ENCODE assay signal across 23 cellular contexts in the genomic region with DNA sequence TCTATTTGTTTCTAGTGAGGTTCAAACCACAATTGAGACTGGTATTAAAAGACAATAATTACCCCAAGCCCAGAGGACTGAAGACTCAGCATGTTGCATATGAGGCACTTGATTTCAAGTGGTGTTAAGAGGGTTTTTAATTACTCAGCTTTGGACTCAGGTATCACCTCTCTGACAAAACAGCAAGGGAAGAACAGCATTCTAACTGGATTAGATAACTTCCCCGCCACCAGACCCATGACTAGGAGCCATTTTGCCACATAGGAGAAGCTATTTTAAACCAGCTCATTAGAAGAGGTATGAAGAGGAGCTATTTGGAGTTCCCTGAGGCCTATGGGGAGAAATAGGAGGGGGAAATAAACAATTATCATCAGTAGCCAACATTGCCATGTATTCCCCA.
DNase-seq lines count a peak whose midpoint lies in the region; TF ChIP-seq lines count a peak whose summit lies in the region.
"Had no signal": no experiment of that assay in that cellular context is flagged by ENCODE, and none has a peak within 500 bp of the region (broad histone marks: within the 10 kb centered on the region; RNA-seq: fewer than 3 reads in every experiment).

No MANE protein-coding gene starts in this region.

- no TSS peak for BruUV-seq in mammary epithelial cell (replicated peaks; lab: Mats Ljungman, UMichigan)

- in situ Hi-C loops in transverse colon (cut with MboI; ENCODE audit: low pct_ligation_motif_present in 1 of 4, low pct_unique_long_range_greater_than_20kb in 1 of 4, low sequenced_read_pairs in 3 of 4) (no loop called here), brain microvascular endothelial cell (cut with HindIII; ENCODE audit: low pct_ligation_motif_present, low sequenced_read_pairs) (no loop called here), mammary epithelial cell (cut with MboI; ENCODE audit: low sequenced_read_pairs in 2 of 2) (no loop called here)

- H3K27me3 ChIP-seq in transverse colon = no peaks in the 10 kb centered on the region
- H3K27me3 ChIP-seq in brain microvascular endothelial cell (replicated peaks) = no peaks in the 10 kb centered on the region
- no peaks in the 10 kb centered on the region for H3K27me3 ChIP-seq in mammary epithelial cell (ENCODE audit: insufficient read depth, low read length)
- H3K27me3 ChIP-seq: BLaER1 treated with 17β-estradiol and CSF1 and Interleukin-3, amounts not matched to agents 10 nM and 100 nM; upper lobe of right lung had no signal

- DNase-seq in DMS79 treated with DMSO at 0.1 percent for 48 hours (lab: John Stamatoyannopoulos, UW) (peak; percentile 80), NCI-H1436 (lab: John Stamatoyannopoulos, UW) (peak; percentile 46), NCI-H2196 treated with DMSO at 0.1 percent for 48 hours (lab: John Stamatoyannopoulos, UW; ENCODE audit: unreplicated experiment) (peak; percentile 45), NCI-H82 treated with DMSO at 0.1 percent for 48 hours (lab: John Stamatoyannopoulos, UW; ENCODE audit: unreplicated experiment) (peak; percentile 42), occipital lobe (lab: John Stamatoyannopoulos, UW) (no peak), transverse colon (no peak), brain microvascular endothelial cell (no peak), mammary epithelial cell (no peak)
- DNase-seq: activated CD4-positive, alpha-beta T cell treated with anti-CD3 and anti-CD28 coated beads, Interleukin-2, amount 10 ng/mL, durations not matched to agents 7 days and 5 days; activated T-cell treated with anti-CD3 and anti-CD28 coated beads, Interleukin-2, amount 50 U/mL, for 48 hours; Caco-2; hippocampal formation; Karpas-422; left colon; NCI-H2227 treated with DMSO at 0.1 percent for 48 hours; posterior cingulate gyrus; right cardiac atrium; SJCRH30; stimulated activated CD4-positive, alpha-beta T cell treated with anti-CD3 and anti-CD28 coated beads, Interleukin-4, amount 100 ng/mL, for 4 hours; T1000; upper lobe of right lung had no signal

- no peak for TF ChIP-seq CTCF in transverse colon (IDR thresholded peaks at IDR 0.05)
- no peak for TF ChIP-seq CTCF in brain microvascular endothelial cell (IDR thresholded peaks at IDR 0.05; ENCODE audit: low read depth, low read length, missing control alignments)
- no peak for TF ChIP-seq CTCF in mammary epithelial cell (conservative IDR thresholded peaks at IDR 0.05 in 1 of 2, IDR thresholded peaks at IDR 0.05 in 1 of 2; ENCODE audit: extremely low read depth in 1 of 2, insufficient read depth in 1 of 2, low read depth in 1 of 2, low read length in 2 of 2)

- TF ChIP-seq EP300 in transverse colon (IDR thresholded peaks at IDR 0.05; ENCODE audit: low read depth) = no peak

- no peak for TF ChIP-seq POLR2A in transverse colon (IDR thresholded peaks at IDR 0.05)

- H3K27ac ChIP-seq in transverse colon = no peak overlapping the region
- no peak overlapping the region for H3K27ac ChIP-seq in brain microvascular endothelial cell
- H3K27ac ChIP-seq in mammary epithelial cell (ENCODE audit: insufficient read depth, low read depth, low read length) = no peak overlapping the region
- H3K27ac ChIP-seq: BLaER1 treated with 17β-estradiol and CSF1 and Interleukin-3, amounts not matched to agents 10 nM and 100 nM; SJCRH30; upper lobe of right lung had no signal

- CTCF ChIA-PET in mammary epithelial cell (lab: Charles Lee; ENCODE audit: low non-redundant PET) = no interaction called here

- H3K9ac ChIP-seq in mammary epithelial cell (ENCODE audit: insufficient read depth, low read length) = no peak overlapping the region
- H3K9ac ChIP-seq: BLaER1 treated with 17β-estradiol and CSF1 and Interleukin-3, amounts not matched to agents 10 nM and 100 nM had no signal

- WGBS in transverse colon (ENCODE audit: low coverage in 1 of 2), 2 donors = 88 to 100% methylated on average over 1 of the region's 1 CpG
- WGBS in mammary epithelial cell (ENCODE audit: low coverage, missing lambda C conversion rate) = 91% methylated on average over 1 of the region's 1 CpG

- H3K4me2 ChIP-seq in mammary epithelial cell (ENCODE audit: insufficient read depth, low read depth, low read length) = no peak overlapping the region
- H3K4me2 ChIP-seq: BLaER1 treated with 17β-estradiol and CSF1 and Interleukin-3, amounts not matched to agents 10 nM and 100 nM had no signal

- no peak overlapping the region for H2AFZ ChIP-seq in mammary epithelial cell (ENCODE audit: low read depth, low read length)

- H3K4me3 ChIP-seq in transverse colon (no peak overlapping the region), brain microvascular endothelial cell (ENCODE audit: low read depth, low read length) (no peak overlapping the region), mammary epithelial cell (replicated peaks in 1 of 3; ENCODE audit: insufficient read depth in 1 of 3, low read depth in 2 of 3, low read length in 3 of 3) (no peak overlapping the region)
- H3K4me3 ChIP-seq: BLaER1 treated with 17β-estradiol and CSF1 and Interleukin-3, amounts not matched to agents 10 nM and 100 nM; GM12878; SJCRH30; upper lobe of right lung had no signal

- H3K79me2 ChIP-seq in mammary epithelial cell (ENCODE audit: insufficient read depth, low read length) = no peaks in the 10 kb centered on the region

- H4K20me1 ChIP-seq in mammary epithelial cell (ENCODE audit: insufficient read depth, low read length) = no peaks in the 10 kb centered on the region
- H4K20me1 ChIP-seq: BLaER1 treated with 17β-estradiol and CSF1 and Interleukin-3, amounts not matched to agents 10 nM and 100 nM had no signal

- no peaks in the 10 kb centered on the region for H3K36me3 ChIP-seq in transverse colon
- H3K36me3 ChIP-seq in brain microvascular endothelial cell (replicated peaks) = no peaks in the 10 kb centered on the region
- H3K36me3 ChIP-seq in mammary epithelial cell (ENCODE audit: insufficient read depth, low read length) = no peaks in the 10 kb centered on the region
- H3K36me3 ChIP-seq: BLaER1 treated with 17β-estradiol and CSF1 and Interleukin-3, amounts not matched to agents 10 nM and 100 nM; SJCRH30; upper lobe of right lung had no signal

- H3K9me3 ChIP-seq in transverse colon (no peaks in the 10 kb centered on the region), mammary epithelial cell (replicated peaks; ENCODE audit: insufficient read depth, low read length) (no peaks in the 10 kb centered on the region)
- H3K9me3 ChIP-seq: BLaER1 treated with 17β-estradiol and CSF1 and Interleukin-3, amounts not matched to agents 10 nM and 100 nM; Caco-2; SJCRH30; upper lobe of right lung had no signal

- H3K4me1 ChIP-seq in transverse colon (no peaks in the 10 kb centered on the region), mammary epithelial cell (ENCODE audit: insufficient read depth, low read length) (no peaks in the 10 kb centered on the region)
- H3K4me1 ChIP-seq: BLaER1 treated with 17β-estradiol and CSF1 and Interleukin-3, amounts not matched to agents 10 nM and 100 nM; Caco-2; SJCRH30; upper lobe of right lung had no signal

- dilution Hi-C loops in mammary epithelial cell (cut with HindIII; ENCODE audit: low sequenced_read_pairs) = no loop called here

- intact Hi-C loops in transverse colon (cut with DNase I; ENCODE audit: low total_unique reads) = no loop called here
- intact Hi-C loops in mammary epithelial cell (cut with micrococcal nuclease) = no loop called here

Comparison
In these comparisons a context has a peak if more than half of its experiments do, and no peak if none do; other contexts are left out.
1. DNase-seq: peak in DMS79 treated with DMSO at 0.1 percent for 48 hours (single experiment), NCI-H1436 (single experiment), NCI-H2196 treated with DMSO at 0.1 percent for 48 hours (single experiment) and NCI-H82 treated with DMSO at 0.1 percent for 48 hours (single experiment); none in occipital lobe (single experiment), transverse colon (single experiment), brain microvascular endothelial cell (single experiment) and mammary epithelial cell (single experiment).